In the genomic region with DNA sequence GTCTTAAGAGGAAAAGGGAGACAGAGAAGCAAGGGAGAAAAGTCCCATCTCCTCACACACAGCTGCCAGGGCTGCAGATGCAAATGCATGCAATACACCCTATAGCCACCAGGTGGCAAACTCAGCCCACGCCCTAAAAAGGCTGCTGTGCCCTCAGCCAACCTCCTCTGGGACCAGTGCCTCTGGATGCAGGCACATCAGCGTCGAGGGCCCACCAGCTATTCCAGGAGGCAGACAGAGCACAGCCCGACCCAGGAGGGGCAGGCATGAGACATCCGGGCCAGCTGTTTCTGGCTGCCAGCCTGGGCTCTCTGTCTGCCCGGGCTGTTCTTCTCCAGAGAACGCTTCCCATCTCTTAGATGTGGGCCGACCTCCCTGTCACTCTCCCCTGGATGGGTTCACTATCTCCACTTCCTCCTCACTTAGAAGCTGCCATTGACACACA, we compare ENCODE assay signal across 8 cellular contexts. TPM values are rescaled to one million over a fixed set of nuclear protein-coding genes. Genes with fewer than 3 reads are reported as not detected.
DNase-seq lines count a peak whose midpoint lies in the region; ATAC-seq, FAIRE-seq and TF ChIP-seq lines count a peak whose summit lies in the region.

No MANE protein-coding gene starts in this region.

- H3K9me3 ChIP-seq in MG63 (no peaks in the 10 kb centered on the region), pancreas (no peaks in the 10 kb centered on the region), thyroid gland (no peaks in the 10 kb centered on the region)

- no peak for FAIRE-seq in pancreas (lab: Jason Lieb, UNC)

- TF ChIP-seq CTCF in GM06990 (IDR thresholded peaks at IDR 0.05; ENCODE audit: insufficient read depth, low read length, poor library complexity, severe bottlenecking) (peak; percentile 93), pancreas (IDR thresholded peaks at IDR 0.05) (peak; percentile 92 to 95 (median 94)), thyroid gland (IDR thresholded peaks at IDR 0.05) (peak; percentile 89 to 94 (median 93))

- no peaks in the 10 kb centered on the region for H3K27me3 ChIP-seq in GM06990 (replicated peaks; ENCODE audit: control insufficient read depth, insufficient read depth, low read length)
- no peaks in the 10 kb centered on the region for H3K27me3 ChIP-seq in MG63
- no peaks in the 10 kb centered on the region for H3K27me3 ChIP-seq in pancreas
- no peaks in the 10 kb centered on the region for H3K27me3 ChIP-seq in thyroid gland

- no peak overlapping the region for H3K27ac ChIP-seq in pancreas
- peak overlapping the region in 2 of 3 donors; percentile 11 to 31 for H3K27ac ChIP-seq in thyroid gland

- H3K4me1 ChIP-seq in pancreas (no peaks in the 10 kb centered on the region), thyroid gland (peaks cover 0 to 4% of the 10 kb centered on the region in 2 donors)

- TF ChIP-seq POLR2A in thyroid gland (IDR thresholded peaks at IDR 0.05), result no peak

- no peak overlapping the region for H3K4me3 ChIP-seq in GM06990 (replicated peaks; ENCODE audit: low read depth, low read length)
- no peak overlapping the region for H3K4me3 ChIP-seq in MG63
- no peak overlapping the region for H3K4me3 ChIP-seq in pancreas
- H3K4me3 ChIP-seq in thyroid gland (replicated peaks in 1 of 3), result no peak overlapping the region

- ATAC-seq in SK-N-SH treated with all-trans-retinoic acid at 6 μM for 48 hours, result peak; percentile 95
- ATAC-seq in pancreas, result peak; percentile 80 to 95 (median 90)
- ATAC-seq in HG03039 (IDR thresholded peaks at IDR 0.05; ENCODE audit: unreplicated experiment), result no peak

- H3K36me3 ChIP-seq in GM06990 (ENCODE audit: control insufficient read depth, insufficient read depth, low read length) (no peaks in the 10 kb centered on the region), MG63 (no peaks in the 10 kb centered on the region), pancreas (peaks cover 0 to 30% (median 5%) of the 10 kb centered on the region in 3 donors), thyroid gland (peaks cover 0 to 6% of the 10 kb centered on the region in 2 donors)

- 33 to 36% methylated on average over 8 of the region's 8 CpGs for WGBS in pancreas, 2 donors
- 15 to 47% methylated on average over 3 to 8 of the region's 8 CpGs for WGBS in thyroid gland, 2 donors

- intact Hi-C loops in pancreas (cut with DNase I) (loop anchor here in 2 of 3 donors (5.0 to 10.0 kb wide), 2 partner anchors 102 to 255 kb away; no protein-coding TSS in a partner anchor), thyroid gland (cut with DNase I) (loop anchor here (2.0 kb wide), 1 partner anchor 105 kb away; no protein-coding TSS in a partner anchor)

- DNase-seq in GM06990 (ENCODE audit: extremely low read depth, insufficient read length), result peak; percentile 23
- peak; percentile 58 for DNase-seq in MG63
- DNase-seq in activated naive CD4-positive, alpha-beta T cell treated with anti-CD3 and anti-CD28 coated beads, Interleukin-2, amount 50 U/mL, for 16 hours, result peak; percentile 74
- DNase-seq in glomerular visceral epithelial cell (ENCODE audit: extremely low spot score), result peak; percentile 72
- DNase-seq in pancreas, result peak; percentile 56 to 86 (median 78)
- peak; percentile 64 to 70 for DNase-seq in thyroid gland

TF ChIP-seq in SK-N-SH treated with all-trans-retinoic acid at 6 μM for 48 hours, 23 proteins besides CTCF, POLR2A, EP300 and RAD21:
- TF ChIP-seq, protein P1, sequence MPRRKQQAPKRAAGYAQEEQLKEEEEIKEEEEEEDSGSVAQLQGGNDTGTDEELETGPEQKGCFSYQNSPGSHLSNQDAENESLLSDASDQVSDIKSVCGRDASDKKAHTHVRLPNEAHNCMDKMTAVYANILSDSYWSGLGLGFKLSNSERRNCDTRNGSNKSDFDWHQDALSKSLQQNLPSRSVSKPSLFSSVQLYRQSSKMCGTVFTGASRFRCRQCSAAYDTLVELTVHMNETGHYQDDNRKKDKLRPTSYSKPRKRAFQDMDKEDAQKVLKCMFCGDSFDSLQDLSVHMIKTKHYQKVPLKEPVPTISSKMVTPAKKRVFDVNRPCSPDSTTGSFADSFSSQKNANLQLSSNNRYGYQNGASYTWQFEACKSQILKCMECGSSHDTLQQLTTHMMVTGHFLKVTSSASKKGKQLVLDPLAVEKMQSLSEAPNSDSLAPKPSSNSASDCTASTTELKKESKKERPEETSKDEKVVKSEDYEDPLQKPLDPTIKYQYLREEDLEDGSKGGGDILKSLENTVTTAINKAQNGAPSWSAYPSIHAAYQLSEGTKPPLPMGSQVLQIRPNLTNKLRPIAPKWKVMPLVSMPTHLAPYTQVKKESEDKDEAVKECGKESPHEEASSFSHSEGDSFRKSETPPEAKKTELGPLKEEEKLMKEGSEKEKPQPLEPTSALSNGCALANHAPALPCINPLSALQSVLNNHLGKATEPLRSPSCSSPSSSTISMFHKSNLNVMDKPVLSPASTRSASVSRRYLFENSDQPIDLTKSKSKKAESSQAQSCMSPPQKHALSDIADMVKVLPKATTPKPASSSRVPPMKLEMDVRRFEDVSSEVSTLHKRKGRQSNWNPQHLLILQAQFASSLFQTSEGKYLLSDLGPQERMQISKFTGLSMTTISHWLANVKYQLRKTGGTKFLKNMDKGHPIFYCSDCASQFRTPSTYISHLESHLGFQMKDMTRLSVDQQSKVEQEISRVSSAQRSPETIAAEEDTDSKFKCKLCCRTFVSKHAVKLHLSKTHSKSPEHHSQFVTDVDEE (CRISPR knock-in tag; IDR thresholded peaks at IDR 0.05), result no peak
- TF ChIP-seq, protein P2, sequence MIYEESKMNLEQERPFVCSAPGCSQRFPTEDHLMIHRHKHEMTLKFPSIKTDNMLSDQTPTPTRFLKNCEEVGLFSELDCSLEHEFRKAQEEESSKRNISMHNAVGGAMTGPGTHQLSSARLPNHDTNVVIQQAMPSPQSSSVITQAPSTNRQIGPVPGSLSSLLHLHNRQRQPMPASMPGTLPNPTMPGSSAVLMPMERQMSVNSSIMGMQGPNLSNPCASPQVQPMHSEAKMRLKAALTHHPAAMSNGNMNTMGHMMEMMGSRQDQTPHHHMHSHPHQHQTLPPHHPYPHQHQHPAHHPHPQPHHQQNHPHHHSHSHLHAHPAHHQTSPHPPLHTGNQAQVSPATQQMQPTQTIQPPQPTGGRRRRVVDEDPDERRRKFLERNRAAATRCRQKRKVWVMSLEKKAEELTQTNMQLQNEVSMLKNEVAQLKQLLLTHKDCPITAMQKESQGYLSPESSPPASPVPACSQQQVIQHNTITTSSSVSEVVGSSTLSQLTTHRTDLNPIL (CRISPR knock-in tag; IDR thresholded peaks at IDR 0.05; ENCODE audit: low read depth), result no peak

RNA-seq across cellular contexts. Expression of a gene that starts 39.7 kb away (rescaled TPM):
- total RNA-seq in MG63 (2014; rRNA removed; shearing (Covaris generic); ENCODE audit: low replicate concordance), result not detected in 2 replicates
- total RNA-seq in pancreas (under 1 TPM in 5 of 6 donors, not detected in 1; 0.08 to 0.28 (median 0.12) TPM), thyroid gland (under 1 TPM in 3 of 4 donors, not detected in 1; 0.67 to 0.89 (median 0.79) TPM)
- under 1 TPM; 0.04 to 0.07 TPM for polyA plus RNA-seq in pancreas

Comparison
In these comparisons a context has a peak if more than half of its experiments do, and no peak if none do; other contexts are left out.
1. DNase-seq: peak in every context shown above with its lines; median percentile 78 in pancreas; 74 in activated naive CD4-positive, alpha-beta T cell treated with anti-CD3 and anti-CD28 coated beads, Interleukin-2, amount 50 U/mL, for 16 hours; 72 in glomerular visceral epithelial cell; 67 in thyroid gland; 58 in MG63; 23 in GM06990.
2. H3K27ac ChIP-seq: peak in thyroid gland (2 of 3); none in pancreas (0 of 4).
3. Peak in every context shown above with its lines, with median percentiles within 50 percentile points of each other: CTCF ChIP-seq.